ENCODE assay signal across 21 cellular contexts in the genomic region with DNA sequence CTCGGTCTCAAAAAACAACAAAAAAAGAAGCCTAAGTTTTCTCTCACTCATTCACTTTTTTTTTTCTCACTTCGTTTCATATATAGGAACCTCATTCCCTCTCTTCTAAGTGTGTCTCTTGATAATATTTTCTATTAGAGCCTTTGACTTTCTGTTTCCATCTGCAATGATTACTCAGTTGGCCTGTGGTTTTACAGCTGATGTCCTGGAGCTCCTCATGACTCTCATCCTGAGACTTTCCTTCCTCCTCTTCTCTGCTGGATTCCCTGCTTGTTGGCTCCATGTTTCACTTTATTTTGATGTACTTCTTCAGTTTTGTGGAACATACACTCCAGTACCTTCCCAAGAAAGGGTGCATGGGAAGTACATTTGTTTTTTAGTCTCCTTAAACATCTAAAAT.
A peak's percentile ranks its signal among the peaks of the same experiment; 100 is the strongest.
DNase-seq lines count a peak whose midpoint lies in the region; ATAC-seq and TF ChIP-seq lines count a peak whose summit lies in the region.
"Had no signal": no experiment of that assay in that cellular context is flagged by ENCODE, and none has a peak within 500 bp of the region (broad histone marks: within the 10 kb centered on the region; RNA-seq: fewer than 3 reads in every experiment).

No MANE protein-coding gene starts in this region.

- H3K27me3 ChIP-seq in OCI-LY3 (ENCODE audit: low read depth, low read length) = no peaks in the 10 kb centered on the region
- H3K27me3 ChIP-seq: MG63, Peyer's patch had no signal

- ATAC-seq in HG02981 (IDR thresholded peaks at IDR 0.05; ENCODE audit: unreplicated experiment) = no peak
- ATAC-seq in HG02852 (IDR thresholded peaks at IDR 0.05; ENCODE audit: unreplicated experiment) = no peak
- ATAC-seq: HCT116 had no signal

- no peaks in the 10 kb centered on the region for H4K20me1 ChIP-seq in OCI-LY3 (ENCODE audit: insufficient read depth, low read length)

- H3K4me2 ChIP-seq in OCI-LY3 (ENCODE audit: low read length) = no peak overlapping the region

- intact Hi-C loops in posterior cingulate gyrus (cut with DNase I) = no loop called here

- in situ Hi-C loops in astrocyte of the spinal cord (cut with HindIII; ENCODE audit: low sequenced_read_pairs) = no loop called here

- no peaks in the 10 kb centered on the region for H3K4me1 ChIP-seq in OCI-LY3 (ENCODE audit: low read length)
- H3K4me1 ChIP-seq: Peyer's patch had no signal

- DNase-seq in ELR (ENCODE audit: low read depth) (peak; percentile 54), astrocyte of the spinal cord (ENCODE audit: low read depth, low spot score) (peak; percentile 40), kidney tubule cell (ENCODE audit: low spot score) (peak; percentile 35), posterior cingulate gyrus (no peak)
- DNase-seq: C1 segment of cervical spinal cord; CD8-positive, alpha-beta memory T cell; DMS79; GOT3; MG63; NCI-H1048; NCI-H1436; NCI-H2029; NCI-H345; NCI-H524 treated with DMSO at 0.1 percent for 48 hours; Peyer's patch; Right ventricle myocardium superior had no signal

- H3K4me3 ChIP-seq in OCI-LY3 (ENCODE audit: low read length) (no peak overlapping the region), astrocyte of the spinal cord (ENCODE audit: low read depth, low read length) (no peak overlapping the region)
- H3K4me3 ChIP-seq: MG63, Peyer's patch, SK-N-MC had no signal

- no peaks in the 10 kb centered on the region for H3K79me2 ChIP-seq in OCI-LY3 (ENCODE audit: low read length)

- H3K36me3 ChIP-seq in OCI-LY3 (replicated peaks; ENCODE audit: low read depth, low read length) = no peaks in the 10 kb centered on the region
- H3K36me3 ChIP-seq: MG63, Peyer's patch had no signal

- no peak overlapping the region for H3K9ac ChIP-seq in OCI-LY3 (ENCODE audit: low read length)

- peaks cover 4% of the 10 kb centered on the region; the same call in 1 of the 2 replicates for H3K9me3 ChIP-seq in OCI-LY3 (ENCODE audit: insufficient read depth, low read length)
- H3K9me3 ChIP-seq: MG63 had no signal

- no peak overlapping the region for H3K27ac ChIP-seq in OCI-LY3 (ENCODE audit: low read length)
- H3K27ac ChIP-seq: Peyer's patch, SK-N-MC had no signal

- H2AFZ ChIP-seq in OCI-LY3 (ENCODE audit: low read depth, low read length) = 0 out of 2 replicates have a peak overlapping the region, but pooled peaks have one; percentile 15

- TF ChIP-seq CTCF in OCI-LY3 (IDR thresholded peaks at IDR 0.05; ENCODE audit: low read depth, low read length) = no peak
- TF ChIP-seq CTCF in astrocyte of the spinal cord (IDR thresholded peaks at IDR 0.05; ENCODE audit: low read depth, low read length) = no peak

Comparison
In these comparisons a context has a peak if more than half of its experiments do, and no peak if none do; other contexts are left out.
1. DNase-seq: peak in ELR (single experiment), astrocyte of the spinal cord (single experiment) and kidney tubule cell (single experiment); none in posterior cingulate gyrus (0 of 10).